In the genomic region with DNA sequence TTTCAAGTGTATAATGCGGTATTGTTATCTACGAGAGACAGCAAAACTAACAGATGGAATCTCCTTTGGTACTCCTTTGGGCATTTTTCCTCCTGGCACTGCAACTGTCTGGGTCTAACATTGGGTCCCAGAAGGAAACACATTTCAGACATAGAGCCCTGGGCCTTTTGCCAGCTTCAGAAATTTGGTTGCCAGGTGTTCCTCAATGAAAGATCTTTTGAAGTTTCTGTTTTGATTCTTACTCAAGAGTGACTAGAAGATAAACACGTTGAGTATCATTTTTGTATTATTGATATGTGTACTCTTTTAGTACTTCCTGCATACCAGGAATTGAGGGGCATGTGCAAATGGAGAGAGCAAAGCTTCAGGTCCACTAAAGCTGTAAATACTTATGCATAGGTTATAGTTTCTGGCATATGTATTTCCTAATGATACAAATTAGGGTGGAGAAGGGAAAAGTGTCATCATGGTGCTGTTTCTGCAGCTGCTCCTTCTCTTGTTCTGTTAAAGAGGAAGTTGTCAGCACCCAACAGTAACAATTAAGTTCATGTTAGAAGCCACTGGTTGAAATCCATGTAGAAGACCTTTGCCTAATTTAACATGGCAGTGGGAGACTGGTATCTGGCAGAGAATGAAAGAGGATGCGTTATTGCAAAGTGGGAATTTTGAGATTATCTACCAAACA, we compare ENCODE assay signal across 8 cellular contexts. TPM values are rescaled to one million over a fixed set of nuclear protein-coding genes. Genes with fewer than 3 reads are reported as not detected.
DNase-seq lines count a peak whose midpoint lies in the region; ATAC-seq, FAIRE-seq and TF ChIP-seq lines count a peak whose summit lies in the region.

No MANE protein-coding gene starts in this region.

- DNase-seq in GM23248 (no peak), MM.1S (peak; percentile 47), bronchial epithelial cell (ENCODE audit: low read depth) (peak; percentile 26), head of caudate nucleus (no peak), HuH-7 (ENCODE audit: low spot score) (no peak), RCC 7860 (ENCODE audit: low spot score) (no peak)
- no peak for DNase-seq in CD8-positive, alpha-beta memory T cell

- FAIRE-seq in bronchial epithelial cell (lab: Jason Lieb, UNC): no peak
- no peak for FAIRE-seq in RCC 7860 (lab: Jason Lieb, UNC)

- peak; percentile 91 for ATAC-seq in GM18517 (IDR thresholded peaks at IDR 0.05; ENCODE audit: unreplicated experiment)

- H3K27me3 Mint-ChIP-seq in CD8-positive, alpha-beta memory T cell: no peaks in the 10 kb centered on the region

- H3K4me3 ChIP-seq in GM23248: no peak overlapping the region
- peak overlapping the region; percentile 34; the same call in 1 of the 2 replicates for H3K4me3 ChIP-seq in MM.1S (ENCODE audit: low read length)
- no peak overlapping the region for H3K4me3 ChIP-seq in bronchial epithelial cell (ENCODE audit: low read depth, low read length)
- no peak overlapping the region for H3K4me3 ChIP-seq in CD8-positive, alpha-beta memory T cell (ENCODE audit: low read length)

- peaks cover 0 to 4% (median 0%) of the 10 kb centered on the region in 3 donors for H3K4me1 Mint-ChIP-seq in CD8-positive, alpha-beta memory T cell

- no peak overlapping the region for H3K27ac Mint-ChIP-seq in CD8-positive, alpha-beta memory T cell

- H3K27ac ChIP-seq in GM23248 (no peak overlapping the region), MM.1S (ENCODE audit: low read length) (peak overlapping the region; percentile 67; the same call in 1 of the 2 replicates)
- no peak overlapping the region for H3K27ac ChIP-seq in CD8-positive, alpha-beta memory T cell (ENCODE audit: low read depth, low read length)

- in situ Hi-C loops in GM23248 (cut with MboI): no loop called here

- H4K20me1 ChIP-seq in GM23248 (ENCODE audit: insufficient read depth) (no peaks in the 10 kb centered on the region), MM.1S (ENCODE audit: insufficient read depth, low read length) (no peaks in the 10 kb centered on the region)

- intact Hi-C loops in head of caudate nucleus (cut with DNase I): no loop called here

- H3K27me3 ChIP-seq in GM23248 (replicated peaks; ENCODE audit: insufficient read depth): no peaks in the 10 kb centered on the region
- H3K27me3 ChIP-seq in MM.1S (replicated peaks; ENCODE audit: insufficient read depth, low read length): no peaks in the 10 kb centered on the region
- no peaks in the 10 kb centered on the region for H3K27me3 ChIP-seq in bronchial epithelial cell (ENCODE audit: control insufficient read depth, insufficient read depth, low read length)
- H3K27me3 ChIP-seq in CD8-positive, alpha-beta memory T cell (ENCODE audit: insufficient read depth, low read length, poor library complexity, severe bottlenecking): no peaks in the 10 kb centered on the region

- TF ChIP-seq CTCF in MM.1S (IDR thresholded peaks at IDR 0.05; ENCODE audit: low read length): no peak
- TF ChIP-seq CTCF in bronchial epithelial cell (IDR thresholded peaks at IDR 0.05; ENCODE audit: insufficient read depth, low read length, severe bottlenecking): no peak

- H3K9me3 Mint-ChIP-seq in CD8-positive, alpha-beta memory T cell: no peaks in the 10 kb centered on the region

- POLR2A ChIA-PET in CD8-positive, alpha-beta memory T cell (lab: Charles Lee): no interaction called here

- H3K9me2 ChIP-seq in GM23248 (ENCODE audit: insufficient read depth): no peaks in the 10 kb centered on the region
- no peaks in the 10 kb centered on the region for H3K9me2 ChIP-seq in MM.1S (replicated peaks; ENCODE audit: insufficient read depth, low read length)

- peaks cover 0 to 5% (median 3%) of the 10 kb centered on the region in 3 donors for H3K36me3 Mint-ChIP-seq in CD8-positive, alpha-beta memory T cell

- H3K4me1 ChIP-seq in GM23248 (ENCODE audit: insufficient read depth): peaks cover 20% of the 10 kb centered on the region
- peaks cover 3% of the 10 kb centered on the region; the same call in 1 of the 2 replicates for H3K4me1 ChIP-seq in MM.1S (ENCODE audit: low read length)
- no peaks in the 10 kb centered on the region for H3K4me1 ChIP-seq in CD8-positive, alpha-beta memory T cell (ENCODE audit: insufficient read depth, low read length)

- 95 to 96% methylated on average over 4 of the region's 4 CpGs for WGBS in GM23248 (ENCODE audit: low coverage in 1 of 2, low lambda C conversion rate in 2 of 2, missing lambda C conversion rate in 2 of 2), 2 experiments

- no peaks in the 10 kb centered on the region for H3K36me3 ChIP-seq in GM23248 (ENCODE audit: low read depth)
- no peaks in the 10 kb centered on the region for H3K36me3 ChIP-seq in MM.1S (replicated peaks; ENCODE audit: insufficient read depth, low read length)
- no peaks in the 10 kb centered on the region for H3K36me3 ChIP-seq in bronchial epithelial cell (ENCODE audit: control insufficient read depth, insufficient read depth, low read length)
- H3K36me3 ChIP-seq in CD8-positive, alpha-beta memory T cell (ENCODE audit: insufficient read depth, low read length): no peaks in the 10 kb centered on the region

- H3K4me3 Mint-ChIP-seq in CD8-positive, alpha-beta memory T cell: no peak overlapping the region

- H3K9ac ChIP-seq in GM23248 (no peak overlapping the region), MM.1S (ENCODE audit: low read length) (no peak overlapping the region; the same call in 1 of the 2 replicates)

- no peaks in the 10 kb centered on the region for H3K9me3 ChIP-seq in GM23248 (ENCODE audit: low read depth)
- no peaks in the 10 kb centered on the region for H3K9me3 ChIP-seq in MM.1S (replicated peaks; ENCODE audit: insufficient read depth, low read length)
- H3K9me3 ChIP-seq in CD8-positive, alpha-beta memory T cell (ENCODE audit: low read length): no peaks in the 10 kb centered on the region

- H3K79me2 ChIP-seq in GM23248 (ENCODE audit: insufficient read depth) (no peaks in the 10 kb centered on the region), MM.1S (ENCODE audit: low read length) (no peaks in the 10 kb centered on the region)

- peaks cover 6% of the 10 kb centered on the region; the same call in 1 of the 2 replicates for H3F3A ChIP-seq in GM23248 (ENCODE audit: insufficient read depth)
- H3F3A ChIP-seq in MM.1S (ENCODE audit: insufficient read depth, low read length): no peaks in the 10 kb centered on the region; the same call in 1 of the 2 replicates

- H3K4me2 ChIP-seq in GM23248 (ENCODE audit: unreplicated experiment) (peak overlapping the region; percentile 73), MM.1S (ENCODE audit: low read depth, low read length) (peak overlapping the region; percentile 67)

- H2AFZ ChIP-seq in GM23248 (no peak overlapping the region), MM.1S (ENCODE audit: low read length) (peak overlapping the region; percentile 61)

- CTCF ChIA-PET in CD8-positive, alpha-beta memory T cell (lab: Charles Lee): no interaction called here

RNA-seq across cellular contexts. Expression of a gene that starts 53.5 kb away (rescaled TPM):
- total RNA-seq in GM23248 (2014; rRNA removed; shearing (Covaris generic)): 21.6 and 29.8 TPM in 2 replicates
- 20.7 and 21.5 TPM in 2 replicates for polyA plus RNA-seq in GM23248 (2016; fragmentation: Nextera tagmentation; extraction: Ambion mirVana)
- total RNA-seq in bronchial epithelial cell: 16.1 and 22.3 TPM in 2 replicates
- total RNA-seq in CD8-positive, alpha-beta memory T cell: 1 to 10 TPM; 5.8 to 7.4 TPM
- 4.1 TPM for polyA plus RNA-seq in CD8-positive, alpha-beta memory T cell

RNA-seq across cellular contexts. Expression of a gene that starts 53.7 kb away (rescaled TPM):
- 5.4 and 8.1 TPM in 2 replicates for total RNA-seq in GM23248 (2014; rRNA removed; shearing (Covaris generic))
- polyA plus RNA-seq in GM23248 (2016; fragmentation: Nextera tagmentation; extraction: Ambion mirVana): 7.6 and 10.0 TPM in 2 replicates
- total RNA-seq in bronchial epithelial cell: 9.6 and 12.1 TPM in 2 replicates
- 10 to 100 TPM; 18.1 to 19.1 TPM for total RNA-seq in CD8-positive, alpha-beta memory T cell
- polyA plus RNA-seq in CD8-positive, alpha-beta memory T cell: 4.5 TPM

Comparison
In these comparisons a context has a peak if more than half of its experiments do, and no peak if none do; other contexts are left out.
1. DNase-seq: peak in MM.1S (single experiment) and bronchial epithelial cell (single experiment); none in GM23248 (single experiment), CD8-positive, alpha-beta memory T cell (0 of 5), head of caudate nucleus (0 of 42), HuH-7 (single experiment) and RCC 7860 (single experiment).